In genomic region chr11:66373690-66374287, GRCh38 we compare ENCODE assay signal across 15 cellular contexts. TPM values are rescaled to one million over a fixed set of nuclear protein-coding genes. Genes with fewer than 3 reads are reported as not detected.
DNase-seq lines count a peak whose midpoint lies in the region; ATAC-seq and TF ChIP-seq lines count a peak whose summit lies in the region.
"Not testable (repeated sequence)": the region's sequence is repeated elsewhere in the genome, so short reads cannot be mapped to it uniquely, and the experiment has no call there.
"Had no signal": no experiment of that assay in that cellular context is flagged by ENCODE, and none has a peak within 500 bp of the region (broad histone marks: within the 10 kb centered on the region; RNA-seq: fewer than 3 reads in every experiment).

No MANE protein-coding gene starts in this region.

- CTCF ChIA-PET in OCI-LY7 (lab: Charles Lee; ENCODE audit: unreplicated experiment): not testable (repeated sequence)
- CTCF ChIA-PET in activated CD8-positive, alpha-beta T cell treated with anti-CD3 and anti-CD28 coated beads for 36 hours (lab: Charles Lee): interaction anchor here (5.4 to 10.5 kb wide), 2 partner anchors 12 to 15 kb away, joined by 34 to 84 read pairs; no protein-coding TSS in a partner anchor

- BruUV-seq in OCI-LY7 (replicated peaks; lab: Mats Ljungman, UMichigan): not testable (repeated sequence)

- not testable (repeated sequence) for H3K36me3 Mint-ChIP-seq in CD4-positive, CD25-positive, alpha-beta regulatory T cell; activated CD8-positive, alpha-beta T cell treated with anti-CD3 and anti-CD28 coated beads for 36 hours (ENCODE audit: low read depth); natural killer cell

- ATAC-seq in CD4-positive, CD25-positive, alpha-beta regulatory T cell (ENCODE audit: low read depth in 2 of 2); activated CD8-positive, alpha-beta T cell treated with anti-CD3 and anti-CD28 coated beads for 36 hours; heart right ventricle; natural killer cell: not testable (repeated sequence)
- peak in 1 of 4 donors; percentile 0 for ATAC-seq in psoas muscle

- H3K9me3 Mint-ChIP-seq in CD4-positive, CD25-positive, alpha-beta regulatory T cell; activated CD8-positive, alpha-beta T cell treated with anti-CD3 and anti-CD28 coated beads for 36 hours; natural killer cell: not testable (repeated sequence)

- not testable (repeated sequence) for H3K4me3 ChIP-seq in CD4-positive, CD25-positive, alpha-beta regulatory T cell (ENCODE audit: low read depth, low read length); OCI-LY7 (ENCODE audit: low read depth, low read length, poor library complexity, severe bottlenecking); heart right ventricle
- H3K4me3 ChIP-seq in psoas muscle: peak overlapping the region; percentile 26

- peaks cover 19% of the 10 kb centered on the region for H3K27me3 Mint-ChIP-seq in CD4-positive, CD25-positive, alpha-beta regulatory T cell
- H3K27me3 Mint-ChIP-seq in activated CD8-positive, alpha-beta T cell treated with anti-CD3 and anti-CD28 coated beads for 36 hours; natural killer cell (ENCODE audit: low read depth in 2 of 2): not testable (repeated sequence)

- H3K4me1 ChIP-seq in CD4-positive, CD25-positive, alpha-beta regulatory T cell (ENCODE audit: control insufficient read depth, insufficient read depth, low read length, poor library complexity, severe bottlenecking): peaks cover 19% of the 10 kb centered on the region
- H3K4me1 ChIP-seq in OCI-LY7 (ENCODE audit: insufficient read depth, low read length, poor library complexity, severe bottlenecking): peaks cover 22% of the 10 kb centered on the region
- H3K4me1 ChIP-seq in heart right ventricle: peaks cover 2 to 45% (median 20%) of the 10 kb centered on the region in 9 donors
- peaks cover 41% of the 10 kb centered on the region for H3K4me1 ChIP-seq in psoas muscle

- DNase-seq in CD4-positive, CD25-positive, alpha-beta regulatory T cell; OCI-LY7 (ENCODE audit: low spot score); activated CD8-positive, alpha-beta T cell treated with anti-CD3 and anti-CD28 coated beads for 36 hours; heart right ventricle; natural killer cell: not testable (repeated sequence)
- DNase-seq in psoas muscle: peak in 1 of 2 donors; percentile 46

- not testable (repeated sequence) for H3K4me2 ChIP-seq in OCI-LY7 (ENCODE audit: low read length)

- TF ChIP-seq CTCF in OCI-LY7 (conservative IDR thresholded peaks at IDR 0.05; ENCODE audit: low read length); activated CD8-positive, alpha-beta T cell treated with anti-CD3 and anti-CD28 coated beads for 36 hours (IDR thresholded peaks at IDR 0.05); heart right ventricle (IDR thresholded peaks at IDR 0.05); natural killer cell (IDR thresholded peaks at IDR 0.05); psoas muscle (IDR thresholded peaks at IDR 0.05): not testable (repeated sequence)

- H2AFZ ChIP-seq in OCI-LY7 (ENCODE audit: low read length): peak overlapping the region; percentile 23; the same call in 1 of the 2 replicates

- H3K4me3 Mint-ChIP-seq in CD4-positive, CD25-positive, alpha-beta regulatory T cell: peak overlapping the region; percentile 5 to 53 (median 22)
- peak overlapping the region; percentile 6 for H3K4me3 Mint-ChIP-seq in activated CD8-positive, alpha-beta T cell treated with anti-CD3 and anti-CD28 coated beads for 36 hours
- peak overlapping the region; percentile 47 for H3K4me3 Mint-ChIP-seq in natural killer cell

- POLR2A ChIA-PET in OCI-LY7 (lab: Charles Lee): interaction anchor here (0.6 to 1.3 kb wide), 2 partner anchors 11 to 225 kb away, joined by 3 to 4 read pairs; no protein-coding TSS in a partner anchor
- POLR2A ChIA-PET in activated CD8-positive, alpha-beta T cell treated with anti-CD3 and anti-CD28 coated beads for 36 hours (lab: Charles Lee): interaction anchor here (1.0 to 1.3 kb wide), 2 partner anchors 15 to 29 kb away, joined by 3 to 4 read pairs; partner anchors contain the start of gene BRMS1

- 59 to 72% methylated on average over 9 of the region's 9 CpGs for WGBS in heart right ventricle, 2 donors
- 23 to 34% (median 29%) methylated on average over 9 of the region's 9 CpGs for WGBS in psoas muscle, 3 donors

- not testable (repeated sequence) for H3K27ac Mint-ChIP-seq in CD4-positive, CD25-positive, alpha-beta regulatory T cell; activated CD8-positive, alpha-beta T cell treated with anti-CD3 and anti-CD28 coated beads for 36 hours; natural killer cell

- H3K79me2 ChIP-seq in OCI-LY7 (ENCODE audit: insufficient read depth, low read depth, low read length): peaks cover 17% of the 10 kb centered on the region

- H4K20me1 ChIP-seq in OCI-LY7 (ENCODE audit: insufficient read depth, low read length): not testable (repeated sequence)

- H3K36me3 ChIP-seq in CD4-positive, CD25-positive, alpha-beta regulatory T cell (ENCODE audit: control insufficient read depth, insufficient read depth, low read length); heart right ventricle; psoas muscle (ENCODE audit: insufficient read depth in 1 of 2, low read depth in 1 of 2): not testable (repeated sequence)
- peaks cover 16% of the 10 kb centered on the region for H3K36me3 ChIP-seq in OCI-LY7 (ENCODE audit: insufficient read depth, low read length)

- not testable (repeated sequence) for H3K27ac ChIP-seq in CD4-positive, CD25-positive, alpha-beta regulatory T cell (ENCODE audit: insufficient read depth, low read length, poor library complexity, severe bottlenecking); OCI-LY7 (ENCODE audit: low read depth, low read length, poor library complexity, severe bottlenecking)
- H3K27ac ChIP-seq in angular gyrus (ENCODE audit: low read depth, low read length): peak overlapping the region; percentile 19
- peak overlapping the region in 9 of 10 donors; percentile 10 to 90 (median 85) for H3K27ac ChIP-seq in heart right ventricle
- peak overlapping the region; percentile 93 for H3K27ac ChIP-seq in psoas muscle

- H3K9me2 ChIP-seq in OCI-LY7 (ENCODE audit: insufficient read depth, low read length): not testable (repeated sequence)

- H3K27me3 ChIP-seq in CD4-positive, CD25-positive, alpha-beta regulatory T cell (ENCODE audit: control insufficient read depth, insufficient read depth, low read length); psoas muscle (ENCODE audit: insufficient read depth in 3 of 3, low read length in 2 of 3): not testable (repeated sequence)
- H3K27me3 ChIP-seq in heart right ventricle: peaks cover 0 to 39% (median 15%) of the 10 kb centered on the region in 7 donors

- peaks cover 4 to 19% (median 12%) of the 10 kb centered on the region in 4 donors for H3K4me1 Mint-ChIP-seq in CD4-positive, CD25-positive, alpha-beta regulatory T cell
- peaks cover 21% of the 10 kb centered on the region for H3K4me1 Mint-ChIP-seq in activated CD8-positive, alpha-beta T cell treated with anti-CD3 and anti-CD28 coated beads for 36 hours (ENCODE audit: low read depth)
- H3K4me1 Mint-ChIP-seq in natural killer cell: not testable (repeated sequence)

- not testable (repeated sequence) for H3K9me3 ChIP-seq in CD4-positive, CD25-positive, alpha-beta regulatory T cell (ENCODE audit: control insufficient read depth in 2 of 2, low read length in 2 of 2); OCI-LY7 (ENCODE audit: low read length); heart right ventricle; psoas muscle

- intact Hi-C loops in OCI-LY7 (cut with micrococcal nuclease; ENCODE audit: unreplicated experiment): loop anchor here (2.0 kb wide), 1 partner anchor 13 kb away; no protein-coding TSS in a partner anchor
- intact Hi-C loops in activated CD8-positive, alpha-beta T cell treated with anti-CD3 and anti-CD28 coated beads for 36 hours (cut with micrococcal nuclease); natural killer cell (cut with micrococcal nuclease); psoas muscle (cut with DNase I): not testable (repeated sequence)
- intact Hi-C loops in heart right ventricle (cut with DNase I): loop anchor here in 1 of 10 donors (1.0 kb wide), 1 partner anchor 61 kb away; no protein-coding TSS in a partner anchor

RNA-seq across cellular contexts. Expression of gene SLC29A2, which starts 2.2 kb away (rescaled TPM):
- 3.4 TPM for total RNA-seq in CD4-positive, CD25-positive, alpha-beta regulatory T cell
- polyA plus RNA-seq in CD4-positive, CD25-positive, alpha-beta regulatory T cell: 1 to 10 TPM in 3 of 4 donors, under 1 TPM in 1; 0.83 to 2.3 (median 1.6) TPM
- total RNA-seq in OCI-LY7 (2014; rRNA removed; shearing (Covaris generic)): 24.7 and 33.6 TPM in 2 replicates
- total RNA-seq in OCI-LY7 (2022) (55.6 and 56.4 TPM in 2 replicates), heart right ventricle (10 to 100 TPM in 3 of 10 donors, 1 to 10 TPM in 7; 7.8 to 28.0 (median 9.5) TPM), natural killer cell (1 to 10 TPM; 1.5 to 1.8 (median 1.6) TPM), psoas muscle (10 to 100 TPM; 14.9 to 94.1 (median 51.0) TPM)
- 10 to 100 TPM; 11.8 to 12.2 TPM for total RNA-seq in activated CD8-positive, alpha-beta T cell treated with anti-CD3 and anti-CD28 coated beads for 36 hours
- polyA plus RNA-seq in heart right ventricle (10 to 100 TPM; 25.9 to 50.6 TPM), psoas muscle (10 to 100 TPM; 14.9 to 84.5 (median 69.5) TPM)
- total RNA-seq: HFFc6 had no signal

RNA-seq across cellular contexts. Expression of gene B4GAT1, which starts 26.4 kb away (rescaled TPM):
- 3.5 TPM for total RNA-seq in CD4-positive, CD25-positive, alpha-beta regulatory T cell
- polyA plus RNA-seq in CD4-positive, CD25-positive, alpha-beta regulatory T cell: 10 to 100 TPM in 3 of 4 donors, 1 to 10 TPM in 1; 8.4 to 15.1 (median 12.3) TPM
- total RNA-seq in OCI-LY7 (2014; rRNA removed; shearing (Covaris generic)): 10.7 and 11.7 TPM in 2 replicates
- total RNA-seq in OCI-LY7 (2022) (9.4 and 9.8 TPM in 2 replicates), heart right ventricle (10 to 100 TPM; 36.5 to 69.6 (median 48.1) TPM), natural killer cell (1 to 10 TPM; 2.0 to 4.2 (median 2.5) TPM), psoas muscle (10 to 100 TPM; 17.0 to 21.0 (median 18.4) TPM)
- 1 to 10 TPM; 9.4 to 9.5 TPM for total RNA-seq in activated CD8-positive, alpha-beta T cell treated with anti-CD3 and anti-CD28 coated beads for 36 hours
- polyA plus RNA-seq in heart right ventricle (10 to 100 TPM; 22.3 to 45.4 TPM), psoas muscle (10 to 100 TPM; 12.6 to 50.3 (median 24.5) TPM)

RNA-seq across cellular contexts. Expression of gene BRMS1, which starts 28.9 kb away (rescaled TPM):
- 53.4 TPM for total RNA-seq in CD4-positive, CD25-positive, alpha-beta regulatory T cell
- 10 to 100 TPM; 74.7 to 90.4 (median 82.5) TPM for polyA plus RNA-seq in CD4-positive, CD25-positive, alpha-beta regulatory T cell
- 43.8 and 56.2 TPM in 2 replicates for total RNA-seq in OCI-LY7 (2014; rRNA removed; shearing (Covaris generic))
- total RNA-seq in OCI-LY7 (2022) (35.9 and 43.1 TPM in 2 replicates), heart right ventricle (10 to 100 TPM; 10.6 to 17.6 (median 12.9) TPM), natural killer cell (10 to 100 TPM; 48.1 to 55.6 (median 48.2) TPM), psoas muscle (10 to 100 TPM; 12.6 to 33.8 (median 19.9) TPM)
- 10 to 100 TPM; 35.7 to 35.9 TPM for total RNA-seq in activated CD8-positive, alpha-beta T cell treated with anti-CD3 and anti-CD28 coated beads for 36 hours
- polyA plus RNA-seq in heart right ventricle (10 to 100 TPM; 25.2 to 73.9 TPM), psoas muscle (100 to 1,000 TPM in 1 of 3 donors, 10 to 100 TPM in 2; 55.9 to 152 (median 91.3) TPM)

RNA-seq across cellular contexts. Expression of gene RIN1, which starts 37.6 kb away (rescaled TPM):
- total RNA-seq in CD4-positive, CD25-positive, alpha-beta regulatory T cell: 0.57 TPM
- 1 to 10 TPM in 1 of 4 donors, under 1 TPM in 3; 0.33 to 1.0 (median 0.95) TPM for polyA plus RNA-seq in CD4-positive, CD25-positive, alpha-beta regulatory T cell
- total RNA-seq in OCI-LY7 (2014; rRNA removed; shearing (Covaris generic)): 1.2 and 1.6 TPM in 2 replicates
- total RNA-seq in OCI-LY7 (2022) (2.9 and 3.7 TPM in 2 replicates), heart right ventricle (1 to 10 TPM in 8 of 10 donors, under 1 TPM in 2; 0.81 to 5.3 (median 1.6) TPM), natural killer cell (1 to 10 TPM; 1.3 to 7.9 (median 2.5) TPM), psoas muscle (1 to 10 TPM; 3.9 to 6.9 (median 6.1) TPM)
- 1 to 10 TPM; 1.1 to 1.6 TPM for total RNA-seq in activated CD8-positive, alpha-beta T cell treated with anti-CD3 and anti-CD28 coated beads for 36 hours
- polyA plus RNA-seq in heart right ventricle (10 to 100 TPM in 1 of 2 donors, 1 to 10 TPM in 1; 3.9 to 10.8 TPM), psoas muscle (10 to 100 TPM in 1 of 3 donors, 1 to 10 TPM in 2; 1.2 to 38.0 (median 2.0) TPM)

RNA-seq across cellular contexts. Expression of gene NPAS4, which starts 47.0 kb away (rescaled TPM):
- not detected for total RNA-seq in CD4-positive, CD25-positive, alpha-beta regulatory T cell
- polyA plus RNA-seq in CD4-positive, CD25-positive, alpha-beta regulatory T cell: not detected
- total RNA-seq in OCI-LY7 (2014; rRNA removed; shearing (Covaris generic)): not detected in 2 replicates
- total RNA-seq in OCI-LY7 (2022): not detected in 2 replicates
- total RNA-seq in activated CD8-positive, alpha-beta T cell treated with anti-CD3 and anti-CD28 coated beads for 36 hours: under 1 TPM in 1 of 2 experiments, not detected in 1; 0.11 TPM
- total RNA-seq in heart right ventricle: not detected
- under 1 TPM in 1 of 2 donors, not detected in 1; 0.04 TPM for polyA plus RNA-seq in heart right ventricle
- total RNA-seq in natural killer cell: not detected
- not detected for total RNA-seq in psoas muscle
- polyA plus RNA-seq in psoas muscle: under 1 TPM in 1 of 3 donors, not detected in 2; 0.05 TPM
- total RNA-seq: Caco-2; CD4-positive, alpha-beta memory T cell; H4; M059J; Peyer's patch; SJCRH30 had no signal
- polyA plus RNA-seq: CD4-positive, alpha-beta memory T cell; IgD-negative memory B cell had no signal
